ENCODE assay signal across 21 cellular contexts in genomic region chr2:240701736-240702639, GRCh38. TPM values are rescaled to one million over a fixed set of nuclear protein-coding genes. Genes with fewer than 3 reads are reported as not detected.
A peak's percentile ranks its signal among the peaks of the same experiment; 100 is the strongest.
DNase-seq lines count a peak whose midpoint lies in the region; ATAC-seq and TF ChIP-seq lines count a peak whose summit lies in the region.
"Had no signal": no experiment of that assay in that cellular context is flagged by ENCODE, and none has a peak within 500 bp of the region (broad histone marks: within the 10 kb centered on the region; RNA-seq: fewer than 3 reads in every experiment).

No MANE protein-coding gene starts in this region.

- ATAC-seq in Right ventricle myocardium superior (ENCODE audit: poor library complexity): no peak
- no peak for ATAC-seq in lower lobe of right lung

- H3K36me3 Mint-ChIP-seq in dendritic cell treated with granulocyte-macrophage colony-stimulating factor and Interleukin-4, amounts not matched to agents 40 ng/mL and 50 ng/mL, for 4 days (ENCODE audit: low read depth): no peaks in the 10 kb centered on the region
- no peaks in the 10 kb centered on the region for H3K36me3 Mint-ChIP-seq in immature natural killer cell

- no peaks in the 10 kb centered on the region for H3K4me1 ChIP-seq in right atrium auricular region
- H3K4me1 ChIP-seq in lower lobe of right lung: no peaks in the 10 kb centered on the region

- no peak overlapping the region for H3K4me3 Mint-ChIP-seq in dendritic cell treated with granulocyte-macrophage colony-stimulating factor and Interleukin-4, amounts not matched to agents 40 ng/mL and 50 ng/mL, for 4 days
- H3K4me3 Mint-ChIP-seq in immature natural killer cell: no peak overlapping the region
- H3K4me3 Mint-ChIP-seq: H9 had no signal

- H3K4me1 Mint-ChIP-seq in dendritic cell treated with granulocyte-macrophage colony-stimulating factor and Interleukin-4, amounts not matched to agents 40 ng/mL and 50 ng/mL, for 4 days (ENCODE audit: low read depth): peaks cover 19% of the 10 kb centered on the region
- peaks cover 3 to 10% of the 10 kb centered on the region in 2 donors for H3K4me1 Mint-ChIP-seq in immature natural killer cell
- H3K4me1 Mint-ChIP-seq: H9 had no signal

- peaks cover 11% of the 10 kb centered on the region for H3K27me3 Mint-ChIP-seq in dendritic cell treated with granulocyte-macrophage colony-stimulating factor and Interleukin-4, amounts not matched to agents 40 ng/mL and 50 ng/mL, for 4 days
- H3K27me3 Mint-ChIP-seq in immature natural killer cell (ENCODE audit: low read depth in 3 of 3): peaks cover 2 to 7% (median 6%) of the 10 kb centered on the region in 3 donors

- peak overlapping the region; percentile 24 for H3K27ac Mint-ChIP-seq in dendritic cell treated with granulocyte-macrophage colony-stimulating factor and Interleukin-4, amounts not matched to agents 40 ng/mL and 50 ng/mL, for 4 days
- H3K27ac Mint-ChIP-seq in immature natural killer cell: no peak overlapping the region
- H3K27ac Mint-ChIP-seq: H9 had no signal

- no peaks in the 10 kb centered on the region for H3K36me3 ChIP-seq in right atrium auricular region
- no peaks in the 10 kb centered on the region for H3K36me3 ChIP-seq in lower lobe of right lung

- no peak for TF ChIP-seq CTCF in right atrium auricular region (IDR thresholded peaks at IDR 0.05)
- TF ChIP-seq CTCF in lower lobe of right lung (IDR thresholded peaks at IDR 0.05): no peak

- H3K27ac ChIP-seq in right atrium auricular region (no peak overlapping the region), lower lobe of right lung (no peak overlapping the region)
- H3K27ac ChIP-seq: C4-2B had no signal

- DNase-seq in Right ventricle myocardium superior (peak; percentile 22), right atrium auricular region (ENCODE audit: low spot score) (no peak), lower lobe of right lung (peak; percentile 39), midbrain (lab: John Stamatoyannopoulos, UW) (no peak), immature natural killer cell (no peak), NCI-H1694 (lab: John Stamatoyannopoulos, UW) (no peak)
- DNase-seq: COR-L47, GF-D8, H9, IMR-90, Kasumi-1, NCI-H1105 treated with DMSO at 0.1 percent for 48 hours, NCI-H187, NCI-H446, NCI-H69, SIG-M5 had no signal

- no peaks in the 10 kb centered on the region for H3K9me3 Mint-ChIP-seq in dendritic cell treated with granulocyte-macrophage colony-stimulating factor and Interleukin-4, amounts not matched to agents 40 ng/mL and 50 ng/mL, for 4 days
- no peaks in the 10 kb centered on the region for H3K9me3 Mint-ChIP-seq in immature natural killer cell
- H3K9me3 Mint-ChIP-seq: H9 had no signal

- intact Hi-C loops in Right ventricle myocardium superior (cut with DNase I) (loop anchor here (5.0 kb wide), 1 partner anchor 190 kb away; no protein-coding TSS in a partner anchor), lower lobe of right lung (cut with DNase I) (no loop called here)
- intact Hi-C loops in dendritic cell treated with granulocyte-macrophage colony-stimulating factor and Interleukin-4, amounts not matched to agents 40 ng/mL and 50 ng/mL, for 4 days (cut with micrococcal nuclease): loop anchor here (10.0 kb wide), 1 partner anchor 107 kb away; no protein-coding TSS in a partner anchor

- H3K27me3 ChIP-seq in right atrium auricular region (no peaks in the 10 kb centered on the region), lower lobe of right lung (ENCODE audit: low read depth) (peaks cover 24% of the 10 kb centered on the region)

- H3K4me3 ChIP-seq in right atrium auricular region (no peak overlapping the region), lower lobe of right lung (no peak overlapping the region)

- H3K9me3 ChIP-seq in right atrium auricular region (no peaks in the 10 kb centered on the region), lower lobe of right lung (no peaks in the 10 kb centered on the region)

RNA-seq across cellular contexts. Expression of gene AQP12A, which starts 10.3 kb away (rescaled TPM):
- total RNA-seq in Right ventricle myocardium superior: not detected
- total RNA-seq in right atrium auricular region: not detected
- not detected for total RNA-seq in lower lobe of right lung
- polyA plus RNA-seq in immature natural killer cell: not detected
- total RNA-seq: A673, Daoy, H9, HT-29, IMR-90 had no signal
- polyA plus RNA-seq: IMR-90 had no signal

RNA-seq across cellular contexts. Expression of gene AQP12B, which starts 19.3 kb away (rescaled TPM):
- total RNA-seq in Right ventricle myocardium superior (not detected), right atrium auricular region (not detected), lower lobe of right lung (not detected)
- not detected for polyA plus RNA-seq in immature natural killer cell
- total RNA-seq: A673, Daoy, H9, HT-29, IMR-90 had no signal
- polyA plus RNA-seq: IMR-90 had no signal

Comparison
In these comparisons a context has a peak if more than half of its experiments do, and no peak if none do; other contexts are left out.
1. DNase-seq: peak in Right ventricle myocardium superior (single experiment) and lower lobe of right lung (single experiment); none in right atrium auricular region (single experiment), midbrain (single experiment), immature natural killer cell (0 of 3) and NCI-H1694 (single experiment).